In genomic region chr5:160418561-160419457, GRCh38 we compare ENCODE assay signal across 8 cellular contexts. TPM values are rescaled to one million over a fixed set of nuclear protein-coding genes. Genes with fewer than 3 reads are reported as not detected.
DNase-seq lines count a peak whose midpoint lies in the region; ATAC-seq and FAIRE-seq lines count a peak whose summit lies in the region.

Gene SLU7, minus strand, starts transcription at chr5:160419081. Its CDS starts 3,787 bp downstream, at chr5:160415294.

- H3K4me1 ChIP-seq in endocrine pancreas (ENCODE audit: control insufficient read depth, insufficient read depth, low read length) (peaks cover 13% of the 10 kb centered on the region), mesendoderm (ENCODE audit: control insufficient read depth, low read depth, low read length) (peaks cover 6% of the 10 kb centered on the region)

- peak within 1 kb of the TSS; percentile 94 for H3K4me2 ChIP-seq in mesendoderm (ENCODE audit: low read length)

- no peak within 1 kb of the TSS for H2BK120ac ChIP-seq in mesendoderm (ENCODE audit: low read depth, low read length)

- peak within 1 kb of the TSS; percentile 97 for H3K4me3 ChIP-seq in endocrine pancreas (ENCODE audit: control insufficient read depth, insufficient read depth, low read length)
- H3K4me3 ChIP-seq in mesendoderm (ENCODE audit: low read length), result peak within 1 kb of the TSS; percentile 87

- FAIRE-seq in HTR-8/SVneo (lab: Jason Lieb, UNC), result no peak

- peak within 1 kb of the TSS; percentile 82 for H4K8ac ChIP-seq in mesendoderm (ENCODE audit: low read depth, low read length)

- ATAC-seq in GM21367 (IDR thresholded peaks at IDR 0.05; ENCODE audit: unreplicated experiment), result peak; percentile 64

- H4K5ac ChIP-seq in mesendoderm (ENCODE audit: low read length), result no peak within 1 kb of the TSS

- peak; percentile 87 for DNase-seq in COLO668 (lab: John Stamatoyannopoulos, UW; ENCODE audit: unreplicated experiment)
- DNase-seq in HTR-8/SVneo (ENCODE audit: insufficient read length, low spot score), result peak; percentile 93
- peak; percentile 93 for DNase-seq in NOMO-1 treated with dmso at 0.1 percent for 144 hours (lab: John Stamatoyannopoulos, UW; ENCODE audit: unreplicated experiment)
- DNase-seq in activated CD8-positive, alpha-beta memory T cell treated with anti-CD3 and anti-CD28 coated beads for 48 hours (ENCODE audit: low read depth in 2 of 3, low spot score in 2 of 3), result peak; percentile 72 to 87 (median 86)
- DNase-seq in mesendoderm, result peak; percentile 97
- DNase-seq in stimulated activated CD8-positive, alpha-beta memory T cell treated with anti-CD3 and anti-CD28 coated beads, Interleukin-15, amount 100 ng/mL, for 1 hour (ENCODE audit: low read depth), result peak; percentile 88

- no peak within 1 kb of the TSS for H2AK5ac ChIP-seq in mesendoderm (ENCODE audit: low read length)

- H3K9me3 ChIP-seq in endocrine pancreas (ENCODE audit: control insufficient read depth, low read length), result no peaks in the 10 kb centered on the region

- no CpG with 5 or more reads among the region's 48 CpGs for WGBS in mesendoderm (ENCODE audit: extremely low coverage, insufficient coverage, low lambda C conversion rate)

- H3K27me3 ChIP-seq in endocrine pancreas (ENCODE audit: control insufficient read depth, insufficient read depth, low read length) (no peaks in the 10 kb centered on the region), mesendoderm (ENCODE audit: insufficient read depth, low read length, poor library complexity) (no peaks in the 10 kb centered on the region)

- peak within 1 kb of the TSS; percentile 77 for H3K27ac ChIP-seq in mesendoderm (ENCODE audit: low read depth, low read length)

- peaks cover 18% of the 10 kb centered on the region for H3K79me1 ChIP-seq in mesendoderm (ENCODE audit: low read length)

- H3K36me3 ChIP-seq in endocrine pancreas (ENCODE audit: control insufficient read depth, insufficient read depth, low read length), result no peaks in the 10 kb centered on the region
- H3K36me3 ChIP-seq in mesendoderm (ENCODE audit: control insufficient read depth, insufficient read depth, low read length), result no peaks in the 10 kb centered on the region

- peak within 1 kb of the TSS; percentile 91 for H3K56ac ChIP-seq in mesendoderm (ENCODE audit: low read length)

- peak within 1 kb of the TSS; percentile 72 for H3K18ac ChIP-seq in mesendoderm (ENCODE audit: low read length)

- H2BK15ac ChIP-seq in mesendoderm (replicated peaks; ENCODE audit: low read depth), result no peak within 1 kb of the TSS

- H2BK5ac ChIP-seq in mesendoderm (ENCODE audit: low read length), result no peak within 1 kb of the TSS

- H3K9ac ChIP-seq in endocrine pancreas (ENCODE audit: control insufficient read depth, insufficient read depth, low read length), result peak within 1 kb of the TSS; percentile 98
- H3K9ac ChIP-seq in mesendoderm (ENCODE audit: low read length), result peak within 1 kb of the TSS; percentile 88

- H3K23ac ChIP-seq in mesendoderm (ENCODE audit: low read length), result no peak within 1 kb of the TSS

- peaks cover 21% of the 10 kb centered on the region for H3K79me2 ChIP-seq in mesendoderm (ENCODE audit: control insufficient read depth, insufficient read depth, low read length)

- H3K4ac ChIP-seq in mesendoderm (ENCODE audit: low read depth, low read length), result no peak within 1 kb of the TSS

RNA-seq across cellular contexts. Expression of gene SLU7, which starts in this region (rescaled TPM):
- 37.2 TPM for polyA plus RNA-seq in mesendoderm (2013, experiment 1 of 2)
- 36.5 TPM for polyA plus RNA-seq in mesendoderm (2013, experiment 2 of 2)

Comparison
In these comparisons a context has a peak if more than half of its experiments do, and no peak if none do; other contexts are left out.
1. Peak in every context shown above with its lines: DNase-seq, ATAC-seq, H3K4me3 ChIP-seq and H3K27ac ChIP-seq.